24 cellular contexts compared by ENCODE assay signal in genomic region chr6:26009817-26010216, GRCh38. TPM values are rescaled to one million over a fixed set of nuclear protein-coding genes. Genes with fewer than 3 reads are reported as not detected.
DNase-seq lines count a peak whose midpoint lies in the region; ATAC-seq, FAIRE-seq and TF ChIP-seq lines count a peak whose summit lies in the region.
"Had no signal": no experiment of that assay in that cellular context is flagged by ENCODE, and none has a peak within 500 bp of the region (broad histone marks: within the 10 kb centered on the region; RNA-seq: fewer than 3 reads in every experiment).

No MANE protein-coding gene starts in this region.

- no peak overlapping the region for H3K27ac ChIP-seq in BLaER1
- H3K27ac ChIP-seq in GM12878 (ENCODE audit: control insufficient read depth, insufficient read depth), result no peak overlapping the region
- H3K27ac ChIP-seq: A549 had no signal

- no peaks in the 10 kb centered on the region for H3K36me3 ChIP-seq in BLaER1
- H3K36me3 ChIP-seq in GM12878 (ENCODE audit: control insufficient read depth in 2 of 2, insufficient read depth in 2 of 2, low read length in 1 of 2), result no peaks in the 10 kb centered on the region
- H3K36me3 ChIP-seq: BE2C, HAP-1 had no signal

- TF ChIP-seq CTCF in GM12878 (IDR thresholded peaks at IDR 0.05 in 2 of 3, conservative IDR thresholded peaks at IDR 0.05 in 1 of 3; ENCODE audit: control insufficient read depth in 2 of 3, extremely low read depth in 1 of 3, insufficient read depth in 1 of 3, low read depth in 3 of 3, low read length in 3 of 3), result no peak

- ATAC-seq in GM12878, result 0 out of 3 replicates have a peak, but pooled peaks have one; percentile 36
- ATAC-seq: A549 had no signal

- BruUV-seq in GM12878 (replicated peaks; lab: Mats Ljungman, UMichigan), result no TSS peak

- no peak overlapping the region for H2AFZ ChIP-seq in GM12878 (ENCODE audit: control insufficient read depth, low read depth, low read length)

- 52% methylated on average over 4 of the region's 4 CpGs for WGBS in GM12878 (ENCODE audit: insufficient coverage, insufficient replicate concordance, low lambda C conversion rate, missing lambda C conversion rate)

- POLR2A ChIA-PET in GM12878 (lab: Charles Lee), result interaction anchor here (2.1 kb wide), 1 partner anchor 11 kb away, joined by 7 read pairs; a partner anchor contains a TSS

- no peak for TF ChIP-seq RAD21 in GM12878 (IDR thresholded peaks at IDR 0.05; ENCODE audit: insufficient read depth, low read depth, low read length)

- H3K4me1 ChIP-seq in BLaER1 (peaks cover 18% of the 10 kb centered on the region), GM12878 (ENCODE audit: control insufficient read depth, insufficient read depth, low read length) (no peaks in the 10 kb centered on the region)
- H3K4me1 ChIP-seq: A549, Caco-2 had no signal

- RAD21 ChIA-PET in GM12878 (lab: Charles Lee; ENCODE audit: unreplicated experiment), result interaction anchor here (0.6 to 1.6 kb wide), 3 partner anchors 16 to 744 kb away, joined by 3 to 6 read pairs (median 3); a partner anchor contains a TSS

- TF ChIP-seq EP300 in GM12878 (IDR thresholded peaks at IDR 0.05; ENCODE audit: borderline replicate concordance in 1 of 2, control insufficient read depth in 1 of 2, low read depth in 2 of 2, low read length in 2 of 2), result no peak

- SMC1A ChIA-PET in GM12878 (lab: Charles Lee; ENCODE audit: uncharacterized antibody, unreplicated experiment), result interaction anchor here (0.5 to 3.1 kb wide), 7 partner anchors 8 to 238 kb away, joined by 3 to 10 read pairs (median 3); no protein-coding TSS in a partner anchor

- no peaks in the 10 kb centered on the region for H3K79me2 ChIP-seq in GM12878 (ENCODE audit: control insufficient read depth, insufficient read depth, low read length)

- H3K27me3 ChIP-seq in BLaER1 (no peaks in the 10 kb centered on the region), GM12878 (replicated peaks in 1 of 2; ENCODE audit: control insufficient read depth in 2 of 2, insufficient read depth in 2 of 2, low read length in 1 of 2) (no peaks in the 10 kb centered on the region)
- H3K27me3 ChIP-seq: BE2C had no signal

- CTCF ChIA-PET in GM12878 (lab: Yijun Ruan, JAX), result interaction anchor here (1.0 to 3.8 kb wide), 7 partner anchors 9 to 298 kb away, joined by 3 to 22 read pairs (median 4); no protein-coding TSS in a partner anchor

- H3K9ac ChIP-seq in BLaER1 (no peak overlapping the region), GM12878 (ENCODE audit: control insufficient read depth, insufficient read depth, low read length) (no peak overlapping the region)

- no peak overlapping the region for H3K4me3 ChIP-seq in BLaER1
- H3K4me3 ChIP-seq in GM12878, result no peak overlapping the region
- H3K4me3 ChIP-seq: A549, HAP-1 had no signal

- TF ChIP-seq POLR2A in GM12891 (IDR thresholded peaks at IDR 0.05; ENCODE audit: low read depth, low read length), result no peak
- TF ChIP-seq POLR2A in GM12878 (IDR thresholded peaks at IDR 0.05; ENCODE audit: low read depth, low read length), result no peak

- DNase-seq in NCI-H146 (lab: John Stamatoyannopoulos, UW) (peak; percentile 44), NCI-H146 treated with DMSO at 0.1 percent for 48 hours (lab: John Stamatoyannopoulos, UW; ENCODE audit: unreplicated experiment) (no peak), GM12891 (ENCODE audit: insufficient read length, low spot score) (no peak), GM12878 (ENCODE audit: low read depth, low spot score) (no peak), SK-N-DZ (ENCODE audit: low spot score) (no peak), COLO668 (lab: John Stamatoyannopoulos, UW; ENCODE audit: unreplicated experiment) (no peak)
- DNase-seq: 8988T; ACHN; AML-193; BE2C; C1 segment of cervical spinal cord; Caco-2; CD4-positive, alpha-beta memory T cell; DMS153; DND-41; EL; GDM1; GOT3; HFFc6 had no signal

- H4K20me1 ChIP-seq in BLaER1, result no peaks in the 10 kb centered on the region
- no peaks in the 10 kb centered on the region for H4K20me1 ChIP-seq in GM12878 (ENCODE audit: control insufficient read depth, insufficient read depth)

- FAIRE-seq in GM12891 (lab: Jason Lieb, UNC) (no peak), GM12878 (lab: Jason Lieb, UNC) (no peak)
- FAIRE-seq: A549, GM12892, H54 had no signal

- H3K9me3 ChIP-seq in BLaER1 (no peaks in the 10 kb centered on the region), GM12878 (replicated peaks; ENCODE audit: control insufficient read depth, insufficient read depth, low read length) (no peaks in the 10 kb centered on the region)
- H3K9me3 ChIP-seq: A549, BE2C, Caco-2, HAP-1 had no signal

- in situ Hi-C loops in GM12878 (cut with MboI), result no loop called here

- intact Hi-C loops in GM12878 (cut with micrococcal nuclease; ENCODE audit: unreplicated experiment), result no loop called here

- 0 out of 2 replicates have a peak overlapping the region, but pooled peaks have one; percentile 27 for H3K4me2 ChIP-seq in BLaER1
- H3K4me2 ChIP-seq in GM12878 (ENCODE audit: control insufficient read depth, insufficient read depth), result peak overlapping the region; percentile 51; the same call in 1 of the 2 replicates
- H3K4me2 ChIP-seq: A549 had no signal

TF ChIP-seq in GM12891, 5 proteins besides CTCF, POLR2A, EP300 and RAD21:
- TF ChIP-seq PAX5 (IDR thresholded peaks at IDR 0.05; ENCODE audit: insufficient read depth, low read length, severe bottlenecking), result peak; percentile 26
- no peak for TF ChIP-seq TAF1 (IDR thresholded peaks at IDR 0.05; ENCODE audit: low read depth, low read length)
TF ChIP-seq in GM12891: peak in this region for 1.

TF ChIP-seq in GM12878, 131 proteins besides CTCF, POLR2A, EP300 and RAD21 (continues in another document):
- TF ChIP-seq CBX5 (IDR thresholded peaks at IDR 0.05; ENCODE audit: low read depth) (no peak), PAX8 (IDR thresholded peaks at IDR 0.05) (no peak), SRF (IDR thresholded peaks at IDR 0.05; ENCODE audit: low read depth in 2 of 2, low read length in 2 of 2) (no peak), SMC3 (IDR thresholded peaks at IDR 0.05; ENCODE audit: borderline replicate concordance, low read length) (no peak)
- TF ChIP-seq, protein P1, sequence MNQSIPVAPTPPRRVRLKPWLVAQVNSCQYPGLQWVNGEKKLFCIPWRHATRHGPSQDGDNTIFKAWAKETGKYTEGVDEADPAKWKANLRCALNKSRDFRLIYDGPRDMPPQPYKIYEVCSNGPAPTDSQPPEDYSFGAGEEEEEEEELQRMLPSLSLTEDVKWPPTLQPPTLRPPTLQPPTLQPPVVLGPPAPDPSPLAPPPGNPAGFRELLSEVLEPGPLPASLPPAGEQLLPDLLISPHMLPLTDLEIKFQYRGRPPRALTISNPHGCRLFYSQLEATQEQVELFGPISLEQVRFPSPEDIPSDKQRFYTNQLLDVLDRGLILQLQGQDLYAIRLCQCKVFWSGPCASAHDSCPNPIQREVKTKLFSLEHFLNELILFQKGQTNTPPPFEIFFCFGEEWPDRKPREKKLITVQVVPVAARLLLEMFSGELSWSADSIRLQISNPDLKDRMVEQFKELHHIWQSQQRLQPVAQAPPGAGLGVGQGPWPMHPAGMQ (IDR thresholded peaks at IDR 0.05; ENCODE audit: borderline replicate concordance), result no peak
- TF ChIP-seq, protein P2, sequence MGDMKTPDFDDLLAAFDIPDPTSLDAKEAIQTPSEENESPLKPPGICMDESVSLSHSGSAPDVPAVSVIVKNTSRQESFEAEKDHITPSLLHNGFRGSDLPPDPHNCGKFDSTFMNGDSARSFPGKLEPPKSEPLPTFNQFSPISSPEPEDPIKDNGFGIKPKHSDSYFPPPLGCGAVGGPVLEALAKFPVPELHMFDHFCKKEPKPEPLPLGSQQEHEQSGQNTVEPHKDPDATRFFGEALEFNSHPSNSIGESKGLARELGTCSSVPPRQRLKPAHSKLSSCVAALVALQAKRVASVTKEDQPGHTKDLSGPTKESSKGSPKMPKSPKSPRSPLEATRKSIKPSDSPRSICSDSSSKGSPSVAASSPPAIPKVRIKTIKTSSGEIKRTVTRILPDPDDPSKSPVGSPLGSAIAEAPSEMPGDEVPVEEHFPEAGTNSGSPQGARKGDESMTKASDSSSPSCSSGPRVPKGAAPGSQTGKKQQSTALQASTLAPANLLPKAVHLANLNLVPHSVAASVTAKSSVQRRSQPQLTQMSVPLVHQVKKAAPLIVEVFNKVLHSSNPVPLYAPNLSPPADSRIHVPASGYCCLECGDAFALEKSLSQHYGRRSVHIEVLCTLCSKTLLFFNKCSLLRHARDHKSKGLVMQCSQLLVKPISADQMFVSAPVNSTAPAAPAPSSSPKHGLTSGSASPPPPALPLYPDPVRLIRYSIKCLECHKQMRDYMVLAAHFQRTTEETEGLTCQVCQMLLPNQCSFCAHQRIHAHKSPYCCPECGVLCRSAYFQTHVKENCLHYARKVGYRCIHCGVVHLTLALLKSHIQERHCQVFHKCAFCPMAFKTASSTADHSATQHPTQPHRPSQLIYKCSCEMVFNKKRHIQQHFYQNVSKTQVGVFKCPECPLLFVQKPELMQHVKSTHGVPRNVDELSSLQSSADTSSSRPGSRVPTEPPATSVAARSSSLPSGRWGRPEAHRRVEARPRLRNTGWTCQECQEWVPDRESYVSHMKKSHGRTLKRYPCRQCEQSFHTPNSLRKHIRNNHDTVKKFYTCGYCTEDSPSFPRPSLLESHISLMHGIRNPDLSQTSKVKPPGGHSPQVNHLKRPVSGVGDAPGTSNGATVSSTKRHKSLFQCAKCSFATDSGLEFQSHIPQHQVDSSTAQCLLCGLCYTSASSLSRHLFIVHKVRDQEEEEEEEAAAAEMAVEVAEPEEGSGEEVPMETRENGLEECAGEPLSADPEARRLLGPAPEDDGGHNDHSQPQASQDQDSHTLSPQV (IDR thresholded peaks at IDR 0.05), result no peak

RNA-seq across cellular contexts. Expression of gene TRIM38, which starts 47.2 kb away (rescaled TPM):
- polyA plus RNA-seq in GM12891 (2012; ENCODE audit: low read depth, missing spikeins), result 6.0 TPM
- total RNA-seq in GM12878 (2013; cell fraction: nucleolus; rRNA removed), result 33.7 and 35.2 TPM in 2 replicates
- total RNA-seq in GM12878 (2014; rRNA removed) (10.4 and 11.6 TPM in 2 replicates), GM12878 (2014; rRNA removed; fragmentation: Illumina TruSeq; extraction: Trizol) (14.3 and 15.0 TPM in 2 replicates), GM12878 (2021) (12.3 and 13.0 TPM in 2 replicates)
- polyA plus RNA-seq in GM12878 (2011; ENCODE audit: low read depth), result 7.7 TPM
- polyA plus RNA-seq in GM12878 (2011; rRNA removed) (14.7 and 16.9 TPM in 2 replicates), GM12878 (2014; fragmentation: Illumina TruSeq; extraction: Trizol) (14.3 and 18.5 TPM in 2 replicates), GM12878 (2014; fragmentation: Nextera tagmentation; extraction: Ambion mirVana) (1 to 10 TPM; 4.5 to 5.9 TPM), GM12878 (2014; rRNA removed) (10.5 and 11.2 TPM in 2 replicates), GM12878 (2016; fragmentation: Nextera tagmentation; extraction: Ambion mirVana) (10 to 100 TPM in 1 of 2 experiments, 1 to 10 TPM in 1; 9.4 to 10.9 TPM)
- polyA plus RNA-seq in GM12878 (2011; cell fraction: cytosol; rRNA removed), result 8.1 and 9.5 TPM in 2 replicates
- polyA plus RNA-seq in GM12878 (2011; cell fraction: nucleus; rRNA removed), result 16.7 and 17.4 TPM in 2 replicates
- polyA plus RNA-seq in GM12878 (2012), result 8.6 and 9.8 TPM in 2 replicates
- 16.9 and 17.1 TPM in 2 replicates for polyA minus RNA-seq in GM12878 (2011; rRNA and poly(A)+ RNA removed)
- 6.9 and 7.4 TPM in 2 replicates for polyA minus RNA-seq in GM12878 (2011; cell fraction: cytosol; rRNA and poly(A)+ RNA removed)
- 11.6 and 15.7 TPM in 2 replicates for polyA minus RNA-seq in GM12878 (2011; cell fraction: nucleus; rRNA and poly(A)+ RNA removed)
- polyA plus RNA-seq in SK-N-DZ (2014; cell fraction: cytosol; rRNA removed), result 0.02 TPM in 1 of 2 replicates, not detected in the other
- polyA plus RNA-seq in SK-N-DZ (2014; cell fraction: nucleus; rRNA removed), result 0.05 TPM in 1 of 2 replicates, not detected in the other
